Comparison of ENCODE assay signal across 1 cellular context in the genomic region with DNA sequence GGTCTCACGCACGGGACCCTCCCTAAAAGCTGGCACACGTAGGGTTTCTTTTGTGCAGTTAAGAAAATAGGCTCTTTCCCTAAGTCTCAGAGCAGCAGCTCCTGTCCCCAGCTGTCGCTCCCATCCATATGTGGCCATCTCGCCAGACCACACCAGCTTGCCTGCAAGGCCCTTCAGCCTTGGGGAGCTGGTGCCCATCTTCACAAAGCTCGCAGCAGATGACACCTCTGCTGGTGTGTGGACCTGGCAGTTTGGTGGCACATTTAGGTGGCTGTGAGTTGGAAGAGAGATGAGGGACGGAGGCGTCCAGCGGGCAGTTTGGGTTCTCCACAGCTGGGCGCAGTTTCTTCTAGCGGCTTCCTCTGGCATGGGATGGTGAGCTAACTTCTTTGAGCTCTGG.
TF ChIP-seq lines count a peak whose summit lies in the region.

No MANE protein-coding gene starts in this region.

TF ChIP-seq in GM23338, 12 proteins besides CTCF, POLR2A, EP300 and RAD21 (continued from another document):
- TF ChIP-seq, protein P1, sequence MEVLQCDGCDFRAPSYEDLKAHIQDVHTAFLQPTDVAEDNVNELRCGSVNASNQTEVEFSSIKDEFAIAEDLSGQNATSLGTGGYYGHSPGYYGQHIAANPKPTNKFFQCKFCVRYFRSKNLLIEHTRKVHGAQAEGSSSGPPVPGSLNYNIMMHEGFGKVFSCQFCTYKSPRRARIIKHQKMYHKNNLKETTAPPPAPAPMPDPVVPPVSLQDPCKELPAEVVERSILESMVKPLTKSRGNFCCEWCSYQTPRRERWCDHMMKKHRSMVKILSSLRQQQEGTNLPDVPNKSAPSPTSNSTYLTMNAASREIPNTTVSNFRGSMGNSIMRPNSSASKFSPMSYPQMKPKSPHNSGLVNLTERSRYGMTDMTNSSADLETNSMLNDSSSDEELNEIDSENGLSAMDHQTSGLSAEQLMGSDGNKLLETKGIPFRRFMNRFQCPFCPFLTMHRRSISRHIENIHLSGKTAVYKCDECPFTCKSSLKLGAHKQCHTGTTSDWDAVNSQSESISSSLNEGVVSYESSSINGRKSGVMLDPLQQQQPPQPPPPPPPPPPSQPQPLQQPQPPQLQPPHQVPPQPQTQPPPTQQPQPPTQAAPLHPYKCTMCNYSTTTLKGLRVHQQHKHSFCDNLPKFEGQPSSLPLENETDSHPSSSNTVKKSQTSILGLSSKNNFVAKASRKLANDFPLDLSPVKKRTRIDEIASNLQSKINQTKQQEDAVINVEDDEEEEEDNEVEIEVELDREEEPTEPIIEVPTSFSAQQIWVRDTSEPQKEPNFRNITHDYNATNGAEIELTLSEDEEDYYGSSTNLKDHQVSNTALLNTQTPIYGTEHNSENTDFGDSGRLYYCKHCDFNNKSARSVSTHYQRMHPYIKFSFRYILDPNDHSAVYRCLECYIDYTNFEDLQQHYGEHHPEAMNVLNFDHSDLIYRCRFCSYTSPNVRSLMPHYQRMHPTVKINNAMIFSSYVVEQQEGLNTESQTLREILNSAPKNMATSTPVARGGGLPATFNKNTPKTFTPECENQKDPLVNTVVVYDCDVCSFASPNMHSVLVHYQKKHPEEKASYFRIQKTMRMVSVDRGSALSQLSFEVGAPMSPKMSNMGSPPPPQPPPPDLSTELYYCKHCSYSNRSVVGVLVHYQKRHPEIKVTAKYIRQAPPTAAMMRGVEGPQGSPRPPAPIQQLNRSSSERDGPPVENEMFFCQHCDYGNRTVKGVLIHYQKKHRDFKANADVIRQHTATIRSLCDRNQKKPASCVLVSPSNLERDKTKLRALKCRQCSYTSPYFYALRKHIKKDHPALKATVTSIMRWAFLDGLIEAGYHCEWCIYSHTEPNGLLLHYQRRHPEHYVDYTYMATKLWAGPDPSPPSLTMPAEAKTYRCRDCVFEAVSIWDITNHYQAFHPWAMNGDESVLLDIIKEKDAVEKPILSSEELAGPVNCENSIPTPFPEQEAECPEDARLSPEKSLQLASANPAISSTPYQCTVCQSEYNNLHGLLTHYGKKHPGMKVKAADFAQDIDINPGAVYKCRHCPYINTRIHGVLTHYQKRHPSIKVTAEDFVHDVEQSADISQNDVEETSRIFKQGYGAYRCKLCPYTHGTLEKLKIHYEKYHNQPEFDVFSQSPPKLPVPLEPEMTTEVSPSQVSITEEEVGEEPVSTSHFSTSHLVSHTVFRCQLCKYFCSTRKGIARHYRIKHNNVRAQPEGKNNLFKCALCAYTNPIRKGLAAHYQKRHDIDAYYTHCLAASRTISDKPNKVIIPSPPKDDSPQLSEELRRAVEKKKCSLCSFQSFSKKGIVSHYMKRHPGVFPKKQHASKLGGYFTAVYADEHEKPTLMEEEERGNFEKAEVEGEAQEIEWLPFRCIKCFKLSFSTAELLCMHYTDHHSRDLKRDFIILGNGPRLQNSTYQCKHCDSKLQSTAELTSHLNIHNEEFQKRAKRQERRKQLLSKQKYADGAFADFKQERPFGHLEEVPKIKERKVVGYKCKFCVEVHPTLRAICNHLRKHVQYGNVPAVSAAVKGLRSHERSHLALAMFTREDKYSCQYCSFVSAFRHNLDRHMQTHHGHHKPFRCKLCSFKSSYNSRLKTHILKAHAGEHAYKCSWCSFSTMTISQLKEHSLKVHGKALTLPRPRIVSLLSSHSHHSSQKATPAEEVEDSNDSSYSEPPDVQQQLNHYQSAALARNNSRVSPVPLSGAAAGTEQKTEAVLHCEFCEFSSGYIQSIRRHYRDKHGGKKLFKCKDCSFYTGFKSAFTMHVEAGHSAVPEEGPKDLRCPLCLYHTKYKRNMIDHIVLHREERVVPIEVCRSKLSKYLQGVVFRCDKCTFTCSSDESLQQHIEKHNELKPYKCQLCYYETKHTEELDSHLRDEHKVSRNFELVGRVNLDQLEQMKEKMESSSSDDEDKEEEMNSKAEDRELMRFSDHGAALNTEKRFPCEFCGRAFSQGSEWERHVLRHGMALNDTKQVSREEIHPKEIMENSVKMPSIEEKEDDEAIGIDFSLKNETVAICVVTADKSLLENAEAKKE (CRISPR knock-in tag; IDR thresholded peaks at IDR 0.05) = no peak
- TF ChIP-seq POLR2AphosphoS5 (IDR thresholded peaks at IDR 0.05; ENCODE audit: low read depth) (no peak), EZH2phosphoT487 (IDR thresholded peaks at IDR 0.05; ENCODE audit: unreplicated experiment) (no peak), ZNF114 (CRISPR knock-in tag; IDR thresholded peaks at IDR 0.05) (no peak), STAT1 (IDR thresholded peaks at IDR 0.05; ENCODE audit: unreplicated experiment) (no peak), ZNF331 (CRISPR knock-in tag; IDR thresholded peaks at IDR 0.05; ENCODE audit: low read depth) (no peak), CREB1 (CRISPR knock-in tag; IDR thresholded peaks at IDR 0.05; ENCODE audit: low read depth) (no peak), JUNB (IDR thresholded peaks at IDR 0.05; ENCODE audit: unreplicated experiment) (no peak), NANOG (IDR thresholded peaks at IDR 0.05; ENCODE audit: borderline replicate concordance) (no peak)
- TF ChIP-seq, protein P2, sequence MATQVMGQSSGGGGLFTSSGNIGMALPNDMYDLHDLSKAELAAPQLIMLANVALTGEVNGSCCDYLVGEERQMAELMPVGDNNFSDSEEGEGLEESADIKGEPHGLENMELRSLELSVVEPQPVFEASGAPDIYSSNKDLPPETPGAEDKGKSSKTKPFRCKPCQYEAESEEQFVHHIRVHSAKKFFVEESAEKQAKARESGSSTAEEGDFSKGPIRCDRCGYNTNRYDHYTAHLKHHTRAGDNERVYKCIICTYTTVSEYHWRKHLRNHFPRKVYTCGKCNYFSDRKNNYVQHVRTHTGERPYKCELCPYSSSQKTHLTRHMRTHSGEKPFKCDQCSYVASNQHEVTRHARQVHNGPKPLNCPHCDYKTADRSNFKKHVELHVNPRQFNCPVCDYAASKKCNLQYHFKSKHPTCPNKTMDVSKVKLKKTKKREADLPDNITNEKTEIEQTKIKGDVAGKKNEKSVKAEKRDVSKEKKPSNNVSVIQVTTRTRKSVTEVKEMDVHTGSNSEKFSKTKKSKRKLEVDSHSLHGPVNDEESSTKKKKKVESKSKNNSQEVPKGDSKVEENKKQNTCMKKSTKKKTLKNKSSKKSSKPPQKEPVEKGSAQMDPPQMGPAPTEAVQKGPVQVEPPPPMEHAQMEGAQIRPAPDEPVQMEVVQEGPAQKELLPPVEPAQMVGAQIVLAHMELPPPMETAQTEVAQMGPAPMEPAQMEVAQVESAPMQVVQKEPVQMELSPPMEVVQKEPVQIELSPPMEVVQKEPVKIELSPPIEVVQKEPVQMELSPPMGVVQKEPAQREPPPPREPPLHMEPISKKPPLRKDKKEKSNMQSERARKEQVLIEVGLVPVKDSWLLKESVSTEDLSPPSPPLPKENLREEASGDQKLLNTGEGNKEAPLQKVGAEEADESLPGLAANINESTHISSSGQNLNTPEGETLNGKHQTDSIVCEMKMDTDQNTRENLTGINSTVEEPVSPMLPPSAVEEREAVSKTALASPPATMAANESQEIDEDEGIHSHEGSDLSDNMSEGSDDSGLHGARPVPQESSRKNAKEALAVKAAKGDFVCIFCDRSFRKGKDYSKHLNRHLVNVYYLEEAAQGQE (IDR thresholded peaks at IDR 0.05; ENCODE audit: unreplicated experiment) = no peak
- TF ChIP-seq, protein P3, sequence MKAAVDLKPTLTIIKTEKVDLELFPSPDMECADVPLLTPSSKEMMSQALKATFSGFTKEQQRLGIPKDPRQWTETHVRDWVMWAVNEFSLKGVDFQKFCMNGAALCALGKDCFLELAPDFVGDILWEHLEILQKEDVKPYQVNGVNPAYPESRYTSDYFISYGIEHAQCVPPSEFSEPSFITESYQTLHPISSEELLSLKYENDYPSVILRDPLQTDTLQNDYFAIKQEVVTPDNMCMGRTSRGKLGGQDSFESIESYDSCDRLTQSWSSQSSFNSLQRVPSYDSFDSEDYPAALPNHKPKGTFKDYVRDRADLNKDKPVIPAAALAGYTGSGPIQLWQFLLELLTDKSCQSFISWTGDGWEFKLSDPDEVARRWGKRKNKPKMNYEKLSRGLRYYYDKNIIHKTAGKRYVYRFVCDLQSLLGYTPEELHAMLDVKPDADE (IDR thresholded peaks at IDR 0.05) = no peak
